Comparison of ENCODE assay signal across 18 cellular contexts in genomic region chr9:38526571-38526970, GRCh38.
DNase-seq lines count a peak whose midpoint lies in the region; FAIRE-seq and TF ChIP-seq lines count a peak whose summit lies in the region.
"Had no signal": no experiment of that assay in that cellular context is flagged by ENCODE, and none has a peak within 500 bp of the region (broad histone marks: within the 10 kb centered on the region; RNA-seq: fewer than 3 reads in every experiment).

No MANE protein-coding gene starts in this region.

- peak overlapping the region; percentile 23 for H3K4me2 ChIP-seq in astrocyte (ENCODE audit: low read length)
- H3K4me2 ChIP-seq: A549, BLaER1 had no signal

- H3K4me1 Mint-ChIP-seq in astrocyte (ENCODE audit: low read depth, unreplicated experiment) (no peaks in the 10 kb centered on the region), mesothelial cell of epicardium (peaks cover 11% of the 10 kb centered on the region), endothelial cell (ENCODE audit: unreplicated experiment) (no peaks in the 10 kb centered on the region)
- H3K4me1 Mint-ChIP-seq: CD14-positive monocyte; CD4-positive, alpha-beta memory T cell had no signal

- H3K9me3 Mint-ChIP-seq in astrocyte (ENCODE audit: unreplicated experiment) (peaks cover 3% of the 10 kb centered on the region), mesothelial cell of epicardium (peaks cover 17% of the 10 kb centered on the region), endothelial cell (ENCODE audit: unreplicated experiment) (no peaks in the 10 kb centered on the region)

- H3K4me1 ChIP-seq in astrocyte (ENCODE audit: insufficient read depth, low read length): no peaks in the 10 kb centered on the region
- H3K4me1 ChIP-seq: A549, BLaER1 had no signal

- no peak overlapping the region for H3K27ac ChIP-seq in astrocyte (ENCODE audit: low read depth, low read length)
- H3K27ac ChIP-seq: A549, BLaER1, HL-60 had no signal

- H3K9ac ChIP-seq in astrocyte (ENCODE audit: low read length): no peak overlapping the region
- H3K9ac ChIP-seq: BLaER1 had no signal

- H3K36me3 Mint-ChIP-seq in astrocyte (ENCODE audit: low read depth, unreplicated experiment) (no peaks in the 10 kb centered on the region), mesothelial cell of epicardium (peaks cover 3% of the 10 kb centered on the region), endothelial cell (ENCODE audit: low read depth, unreplicated experiment) (no peaks in the 10 kb centered on the region)
- H3K36me3 Mint-ChIP-seq: CD14-positive monocyte; CD4-positive, alpha-beta memory T cell had no signal

- H3K4me3 ChIP-seq in astrocyte (ENCODE audit: insufficient read depth, low read depth, low read length): no peak overlapping the region
- H3K4me3 ChIP-seq: A549, BLaER1, HAP-1, K562 had no signal

- H3K9me3 ChIP-seq in astrocyte (ENCODE audit: insufficient read depth, low read depth, low read length): no peaks in the 10 kb centered on the region
- H3K9me3 ChIP-seq: BLaER1, HAP-1 had no signal

- peak overlapping the region; percentile 26 for H2AFZ ChIP-seq in astrocyte (ENCODE audit: low read depth, low read length)

- no peak overlapping the region for H3K27ac Mint-ChIP-seq in astrocyte (ENCODE audit: unreplicated experiment)
- peak overlapping the region; percentile 43 for H3K27ac Mint-ChIP-seq in mesothelial cell of epicardium
- no peak overlapping the region for H3K27ac Mint-ChIP-seq in endothelial cell (ENCODE audit: unreplicated experiment)
- H3K27ac Mint-ChIP-seq: CD14-positive monocyte; CD4-positive, alpha-beta memory T cell had no signal

- DNase-seq in astrocyte (ENCODE audit: low read depth): no peak
- DNase-seq in mesothelial cell of epicardium (ENCODE audit: low spot score in 2 of 2, unreplicated experiment in 2 of 2): no peak
- DNase-seq in retina: peak; percentile 50
- DNase-seq in NCI-H524 (lab: John Stamatoyannopoulos, UW): no peak
- no peak for DNase-seq in NCI-H2107 (lab: John Stamatoyannopoulos, UW)
- DNase-seq in endothelial cell (ENCODE audit: low spot score): no peak
- DNase-seq: CD4-positive, alpha-beta memory T cell; DMS153; DMS79; GF-D8; IMR-90 had no signal

- H3K27me3 Mint-ChIP-seq in astrocyte (ENCODE audit: low read depth, unreplicated experiment) (peaks cover 2% of the 10 kb centered on the region), mesothelial cell of epicardium (ENCODE audit: low read depth) (no peaks in the 10 kb centered on the region), endothelial cell (ENCODE audit: unreplicated experiment) (no peaks in the 10 kb centered on the region)

- H3K4me3 Mint-ChIP-seq in astrocyte (ENCODE audit: unreplicated experiment) (no peak overlapping the region), mesothelial cell of epicardium (no peak overlapping the region), endothelial cell (ENCODE audit: unreplicated experiment) (no peak overlapping the region)
- H3K4me3 Mint-ChIP-seq: CD4-positive, alpha-beta memory T cell had no signal

- TF ChIP-seq CTCF in astrocyte (IDR thresholded peaks at IDR 0.05; ENCODE audit: insufficient read depth, low read depth, low read length) (no peak), mesothelial cell of epicardium (IDR thresholded peaks at IDR 0.05; ENCODE audit: unreplicated experiment) (no peak), endothelial cell (IDR thresholded peaks at IDR 0.05; ENCODE audit: unreplicated experiment) (no peak)

- no peaks in the 10 kb centered on the region for H3K36me3 ChIP-seq in astrocyte (ENCODE audit: insufficient read depth, low read length)
- H3K36me3 ChIP-seq: BLaER1, HAP-1 had no signal

- no peaks in the 10 kb centered on the region for H3K79me2 ChIP-seq in astrocyte (ENCODE audit: insufficient read depth, low read length)

- FAIRE-seq in astrocyte (lab: Jason Lieb, UNC): no peak
- FAIRE-seq: H1, K562 had no signal

- peaks cover 3% of the 10 kb centered on the region for H3K27me3 ChIP-seq in astrocyte (ENCODE audit: insufficient read depth, low read length)
- H3K27me3 ChIP-seq: BLaER1 had no signal

- no peaks in the 10 kb centered on the region for H4K20me1 ChIP-seq in astrocyte (ENCODE audit: insufficient read depth, low read length)
- H4K20me1 ChIP-seq: BLaER1 had no signal
